ENCODE assay signal across 17 cellular contexts in genomic region chr3:77256584-77257488, GRCh38.
DNase-seq lines count a peak whose midpoint lies in the region; ATAC-seq and TF ChIP-seq lines count a peak whose summit lies in the region.
"Had no signal": no experiment of that assay in that cellular context is flagged by ENCODE, and none has a peak within 500 bp of the region (broad histone marks: within the 10 kb centered on the region; RNA-seq: fewer than 3 reads in every experiment).

No MANE protein-coding gene starts in this region.

- H3K4me3 ChIP-seq in PC-3 (ENCODE audit: low read length): no peak overlapping the region
- H3K4me3 ChIP-seq: Peyer's patch, vagina had no signal

- H3K9ac ChIP-seq in PC-3 (ENCODE audit: low read length): no peak overlapping the region

- H3K4me3 Mint-ChIP-seq in activated T-helper 17 cell treated with anti-CD3 and anti-CD28 coated beads, Interleukin-2, amount 50 U/mL, for 72 hours: no peak overlapping the region
- H3K4me3 Mint-ChIP-seq: activated B cell treated with CpG ODN at 0.5 μM for 24 hours, T-cell had no signal

- no peaks in the 10 kb centered on the region for H3K9me3 ChIP-seq in PC-3 (ENCODE audit: low read length)
- H3K9me3 ChIP-seq: Peyer's patch, vagina had no signal

- H3K4me1 Mint-ChIP-seq in activated T-helper 17 cell treated with anti-CD3 and anti-CD28 coated beads, Interleukin-2, amount 50 U/mL, for 72 hours: no peaks in the 10 kb centered on the region
- H3K4me1 Mint-ChIP-seq: activated B cell treated with CpG ODN at 0.5 μM for 24 hours, T-cell had no signal

- no peaks in the 10 kb centered on the region for H4K20me1 ChIP-seq in PC-3 (ENCODE audit: low read length)

- intact Hi-C loops in PC-3 (cut with micrococcal nuclease): loop anchor here (5.0 kb wide), 1 partner anchor 1390 kb away; no protein-coding TSS in a partner anchor

- no peak overlapping the region for H3K27ac ChIP-seq in PC-3 (ENCODE audit: low read length)
- H3K27ac ChIP-seq: Peyer's patch, vagina had no signal

- no TSS peak for BruUV-seq in PC-3 (replicated peaks; lab: Mats Ljungman, UMichigan)

- no peak overlapping the region for H2AFZ ChIP-seq in PC-3 (ENCODE audit: low read length)

- no peak for TF ChIP-seq CTCF in PC-3 (conservative IDR thresholded peaks at IDR 0.05; ENCODE audit: low read depth, low read length)

- H3K4me1 ChIP-seq in PC-3 (ENCODE audit: insufficient read depth, low read length): no peaks in the 10 kb centered on the region
- H3K4me1 ChIP-seq: Peyer's patch, vagina had no signal

- peaks cover 19% of the 10 kb centered on the region for H3K9me3 Mint-ChIP-seq in activated T-helper 17 cell treated with anti-CD3 and anti-CD28 coated beads, Interleukin-2, amount 50 U/mL, for 72 hours

- H3K27me3 Mint-ChIP-seq in activated T-helper 17 cell treated with anti-CD3 and anti-CD28 coated beads, Interleukin-2, amount 50 U/mL, for 72 hours: no peaks in the 10 kb centered on the region
- H3K27me3 Mint-ChIP-seq: activated B cell treated with CpG ODN at 0.5 μM for 24 hours, T-cell had no signal

- H3K4me2 ChIP-seq in PC-3 (ENCODE audit: low read length): no peak overlapping the region

- H3K36me3 Mint-ChIP-seq in activated T-helper 17 cell treated with anti-CD3 and anti-CD28 coated beads, Interleukin-2, amount 50 U/mL, for 72 hours (ENCODE audit: low read depth): no peaks in the 10 kb centered on the region
- H3K36me3 Mint-ChIP-seq: T-cell had no signal

- H3F3A ChIP-seq in PC-3 (ENCODE audit: low read length, unreplicated experiment): no peaks in the 10 kb centered on the region

- no peaks in the 10 kb centered on the region for H3K79me2 ChIP-seq in PC-3 (ENCODE audit: low read length)

- POLR2A ChIA-PET in PC-3 (lab: Charles Lee; ENCODE audit: unreplicated experiment): no interaction called here

- ATAC-seq in PC-3: peak; percentile 44
- no peak for ATAC-seq in activated T-helper 17 cell treated with anti-CD3 and anti-CD28 coated beads, Interleukin-2, amount 50 U/mL, for 72 hours (replicated peaks)
- ATAC-seq in HG03565 (IDR thresholded peaks at IDR 0.05; ENCODE audit: unreplicated experiment): no peak
- ATAC-seq: T-cell had no signal

- no peak overlapping the region for H3K27ac Mint-ChIP-seq in activated T-helper 17 cell treated with anti-CD3 and anti-CD28 coated beads, Interleukin-2, amount 50 U/mL, for 72 hours
- H3K27ac Mint-ChIP-seq: activated B cell treated with CpG ODN at 0.5 μM for 24 hours, T-cell had no signal

- H3K9me2 ChIP-seq in PC-3 (replicated peaks; ENCODE audit: low read length): no peaks in the 10 kb centered on the region

- CTCF ChIA-PET in PC-3 (lab: Charles Lee): interaction anchor here (0.6 kb wide), 1 partner anchor 40 kb away, joined by 3 read pairs; no protein-coding TSS in a partner anchor

- H3K36me3 ChIP-seq in PC-3 (ENCODE audit: low read depth, low read length): no peaks in the 10 kb centered on the region
- H3K36me3 ChIP-seq: Peyer's patch, vagina had no signal

- peak; percentile 82 for DNase-seq in COR-L47 (lab: John Stamatoyannopoulos, UW)
- DNase-seq in NCI-H1436 (lab: John Stamatoyannopoulos, UW): peak; percentile 57
- DNase-seq in NCI-H2171 treated with DMSO at 0.1 percent for 48 hours (lab: John Stamatoyannopoulos, UW): peak; percentile 95
- DNase-seq in PC-3: no peak
- DNase-seq in activated gamma-delta T cell (lab: John Stamatoyannopoulos, UW): no peak
- DNase-seq in SIG-M5 treated with dmso at 0.1 percent for 504 hours (lab: John Stamatoyannopoulos, UW; ENCODE audit: unreplicated experiment): no peak
- DNase-seq: activated B cell treated with CpG ODN at 0.5 μM for 24 hours; activated CD8-positive, alpha-beta memory T cell treated with anti-CD3 and anti-CD28 coated beads for 24 hours; activated effector memory CD4-positive, alpha-beta T cell treated with anti-CD3 and anti-CD28 coated beads, Interleukin-2, amount 50 U/mL, for 16 hours; cerebellar nuclear complex; hippocampal formation; mesendoderm; Peyer's patch; T-cell had no signal

- peaks cover 57% of the 10 kb centered on the region for H3K27me3 ChIP-seq in PC-3 (ENCODE audit: low read length)
- H3K27me3 ChIP-seq: Peyer's patch, vagina had no signal

Comparison
In these comparisons a context has a peak if more than half of its experiments do, and no peak if none do; other contexts are left out.
1. DNase-seq: peak in COR-L47 (single experiment), NCI-H1436 (single experiment) and NCI-H2171 treated with DMSO at 0.1 percent for 48 hours (single experiment); none in PC-3 (single experiment), activated gamma-delta T cell (single experiment) and SIG-M5 treated with dmso at 0.1 percent for 504 hours (single experiment).